19 cellular contexts compared by ENCODE assay signal in the genomic region with DNA sequence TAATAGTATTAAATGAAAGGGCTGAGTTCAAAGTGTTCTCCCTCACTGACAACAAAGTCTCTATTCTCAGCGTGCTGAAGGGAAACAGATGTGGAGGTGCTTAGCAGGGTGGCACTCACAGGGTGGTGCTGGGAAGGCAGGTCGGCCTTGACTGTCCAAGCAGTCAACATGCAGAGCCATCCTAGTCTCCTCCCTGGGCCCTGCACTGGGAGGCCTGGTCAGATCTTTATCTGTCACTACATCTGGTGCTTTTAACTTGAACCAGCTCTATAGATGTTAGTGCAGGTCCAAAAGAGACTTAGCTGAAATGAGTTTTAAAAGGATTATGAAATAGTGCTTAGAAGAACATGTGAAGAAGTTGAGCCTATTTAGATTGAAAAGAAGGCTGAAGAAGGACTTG.
"Had no signal": no experiment of that assay in that cellular context is flagged by ENCODE, and none has a peak within 500 bp of the region (broad histone marks: within the 10 kb centered on the region; RNA-seq: fewer than 3 reads in every experiment).

No MANE protein-coding gene starts in this region.

- H3K4me3 Mint-ChIP-seq: activated B cell treated with CpG ODN at 0.5 μM for 24 hours; activated CD4-positive, alpha-beta memory T cell treated with anti-CD3 and anti-CD28 coated beads for 36 hours; activated CD4-positive, alpha-beta T cell treated with anti-CD3 and anti-CD28 coated beads for 36 hours; activated naive CD4-positive, alpha-beta T cell treated with anti-CD3 and anti-CD28 coated beads, Interleukin-2, amount 10 ng/mL, durations not matched to agents 7 days and 5 days; dendritic cell treated with granulocyte-macrophage colony-stimulating factor and Interleukin-4, amounts not matched to agents 40 ng/mL and 50 ng/mL, for 4 days; natural killer cell; stimulated activated naive CD8-positive, alpha-beta T cell treated with anti-CD3 and anti-CD28 coated beads, Interleukin-15, Interleukin-2, amounts not matched to agents 100 ng/mL and 50 ng/mL, for 24 hours; T-helper 17 cell had no signal

- H3K27me3 Mint-ChIP-seq: activated B cell treated with CpG ODN at 0.5 μM for 24 hours; activated CD4-positive, alpha-beta memory T cell treated with anti-CD3 and anti-CD28 coated beads for 36 hours; activated CD4-positive, alpha-beta T cell treated with anti-CD3 and anti-CD28 coated beads for 36 hours; activated naive CD4-positive, alpha-beta T cell treated with anti-CD3 and anti-CD28 coated beads, Interleukin-2, amount 10 ng/mL, durations not matched to agents 7 days and 5 days; dendritic cell treated with granulocyte-macrophage colony-stimulating factor and Interleukin-4, amounts not matched to agents 40 ng/mL and 50 ng/mL, for 4 days; stimulated activated naive CD8-positive, alpha-beta T cell treated with anti-CD3 and anti-CD28 coated beads, Interleukin-15, Interleukin-2, amounts not matched to agents 100 ng/mL and 50 ng/mL, for 24 hours; T-helper 17 cell had no signal

- H3K9me3 ChIP-seq: body of pancreas, thyroid gland had no signal

- H3K27me3 ChIP-seq: body of pancreas, foreskin keratinocyte, thyroid gland had no signal

- H3K27ac ChIP-seq: body of pancreas, foreskin keratinocyte, thyroid gland had no signal

- ATAC-seq: activated CD4-positive, alpha-beta T cell treated with anti-CD3 and anti-CD28 coated beads for 36 hours; body of pancreas; foreskin keratinocyte; natural killer cell; T-helper 17 cell had no signal

- H3K4me1 Mint-ChIP-seq: activated CD4-positive, alpha-beta T cell treated with anti-CD3 and anti-CD28 coated beads for 36 hours; activated naive CD4-positive, alpha-beta T cell treated with anti-CD3 and anti-CD28 coated beads, Interleukin-2, amount 10 ng/mL, durations not matched to agents 7 days and 5 days; natural killer cell; T-helper 17 cell had no signal

- H3K27ac Mint-ChIP-seq: activated B cell treated with CpG ODN at 0.5 μM for 24 hours; activated CD4-positive, alpha-beta memory T cell treated with anti-CD3 and anti-CD28 coated beads for 36 hours; activated CD4-positive, alpha-beta T cell treated with anti-CD3 and anti-CD28 coated beads for 36 hours; activated naive CD4-positive, alpha-beta T cell treated with anti-CD3 and anti-CD28 coated beads, Interleukin-2, amount 10 ng/mL, durations not matched to agents 7 days and 5 days; dendritic cell treated with granulocyte-macrophage colony-stimulating factor and Interleukin-4, amounts not matched to agents 40 ng/mL and 50 ng/mL, for 4 days had no signal

- H3K4me1 ChIP-seq: foreskin keratinocyte, thyroid gland had no signal

- H3K4me3 ChIP-seq: body of pancreas, lung, thyroid gland had no signal

- H3K9me3 Mint-ChIP-seq: activated B cell treated with CpG ODN at 0.5 μM for 24 hours; activated CD4-positive, alpha-beta memory T cell treated with anti-CD3 and anti-CD28 coated beads for 36 hours; activated naive CD4-positive, alpha-beta T cell treated with anti-CD3 and anti-CD28 coated beads, Interleukin-2, amount 10 ng/mL, durations not matched to agents 7 days and 5 days; dendritic cell treated with granulocyte-macrophage colony-stimulating factor and Interleukin-4, amounts not matched to agents 40 ng/mL and 50 ng/mL, for 4 days; natural killer cell; stimulated activated naive CD8-positive, alpha-beta T cell treated with anti-CD3 and anti-CD28 coated beads, Interleukin-15, Interleukin-2, amounts not matched to agents 100 ng/mL and 50 ng/mL, for 24 hours had no signal

- DNase-seq: activated B cell treated with CpG ODN at 0.5 μM for 24 hours; activated CD4-positive, alpha-beta memory T cell treated with anti-CD3 and anti-CD28 coated beads for 36 hours; activated CD4-positive, alpha-beta T cell treated with anti-CD3 and anti-CD28 coated beads for 36 hours; activated effector memory CD4-positive, alpha-beta T cell treated with anti-CD3 and anti-CD28 coated beads, Interleukin-2, amount 50 U/mL, for 16 hours; activated naive CD4-positive, alpha-beta T cell treated with anti-CD3 and anti-CD28 coated beads, Interleukin-2, amount 10 ng/mL, durations not matched to agents 7 days and 5 days; anterior cingulate cortex; body of pancreas; caudate nucleus; effector CD4-positive, alpha-beta T cell; foreskin keratinocyte; kidney; natural killer cell; stimulated activated CD4-positive, alpha-beta T cell treated with anti-CD3 and anti-CD28 coated beads, Interleukin-4, amount 100 ng/mL, for 1 hour; substantia nigra; T-helper 17 cell; thyroid gland had no signal
